ENCODE assay signal across 1 cellular context in the genomic region with DNA sequence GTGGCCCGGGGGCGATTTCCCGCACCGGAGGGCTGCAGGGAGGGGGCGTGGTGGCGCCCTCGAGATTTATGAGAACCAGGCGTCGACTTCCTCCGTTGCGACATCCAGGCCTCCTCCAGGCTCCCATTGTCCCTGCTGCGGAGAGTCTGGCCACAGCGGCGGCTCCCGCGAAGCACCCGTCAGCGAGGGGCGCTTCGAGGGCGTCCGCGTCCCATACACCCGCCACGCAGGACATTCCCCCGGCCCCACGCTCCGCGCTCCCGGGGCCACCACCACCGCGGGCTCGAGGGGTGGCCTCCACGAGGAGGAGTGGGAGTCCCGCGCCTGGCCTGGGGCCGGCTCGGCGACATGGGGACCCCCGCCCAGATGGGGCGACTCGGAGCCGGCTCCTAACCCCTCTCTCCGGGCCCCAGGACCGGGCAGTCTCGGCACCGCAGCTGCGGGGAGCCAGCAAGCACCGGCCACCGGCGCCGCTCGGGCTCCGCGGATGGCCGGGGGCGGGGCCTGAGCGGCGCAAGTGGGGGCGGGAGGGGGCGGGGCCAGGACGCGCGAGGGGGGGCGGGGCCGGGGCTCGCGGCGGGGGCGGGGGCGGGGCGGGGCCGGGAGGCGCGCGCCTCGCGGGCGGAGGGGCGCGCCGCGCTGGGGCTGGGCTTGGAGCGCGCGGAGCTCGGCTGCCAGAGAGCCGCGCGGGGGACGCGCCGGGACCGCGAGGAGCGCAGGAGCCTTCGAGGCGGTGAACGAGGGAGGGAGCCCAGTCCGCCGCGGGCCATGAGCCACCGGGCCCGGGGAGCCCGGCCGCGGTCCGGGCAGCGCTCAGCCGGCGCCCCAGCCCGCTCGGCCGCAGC.
TF ChIP-seq lines count a peak whose summit lies in the region.

A gene (plus strand): TSS at position 632 of the 845 bp plus-strand sequence. CDS start 13,683 bp downstream, outside the sequence.

TF ChIP-seq in K562, 482 proteins besides CTCF, POLR2A, EP300 and RAD21 (continued from another document and continues in another):
- TF ChIP-seq, protein P1, sequence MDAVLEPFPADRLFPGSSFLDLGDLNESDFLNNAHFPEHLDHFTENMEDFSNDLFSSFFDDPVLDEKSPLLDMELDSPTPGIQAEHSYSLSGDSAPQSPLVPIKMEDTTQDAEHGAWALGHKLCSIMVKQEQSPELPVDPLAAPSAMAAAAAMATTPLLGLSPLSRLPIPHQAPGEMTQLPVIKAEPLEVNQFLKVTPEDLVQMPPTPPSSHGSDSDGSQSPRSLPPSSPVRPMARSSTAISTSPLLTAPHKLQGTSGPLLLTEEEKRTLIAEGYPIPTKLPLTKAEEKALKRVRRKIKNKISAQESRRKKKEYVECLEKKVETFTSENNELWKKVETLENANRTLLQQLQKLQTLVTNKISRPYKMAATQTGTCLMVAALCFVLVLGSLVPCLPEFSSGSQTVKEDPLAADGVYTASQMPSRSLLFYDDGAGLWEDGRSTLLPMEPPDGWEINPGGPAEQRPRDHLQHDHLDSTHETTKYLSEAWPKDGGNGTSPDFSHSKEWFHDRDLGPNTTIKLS (IDR thresholded peaks at IDR 0.05; ENCODE audit: borderline replicate concordance, low read depth), result peak; percentile 37; the same call in 1 of the 2 replicates
- no peak for TF ChIP-seq TAF7 (tag; IDR thresholded peaks at IDR 0.05)
- 0 out of 2 replicates have a peak, but pooled peaks have one; percentile 32 for TF ChIP-seq PHB (CRISPR knock-in tag; IDR thresholded peaks at IDR 0.05)
- TF ChIP-seq TOE1 (IDR thresholded peaks at IDR 0.05; ENCODE audit: borderline replicate concordance), result no peak
- no peak for TF ChIP-seq TOE1 (CRISPR knock-in tag; IDR thresholded peaks at IDR 0.05; ENCODE audit: borderline replicate concordance, low read depth)
- no peak for TF ChIP-seq NBN (IDR thresholded peaks at IDR 0.05; ENCODE audit: low read depth)
- TF ChIP-seq, protein P2, sequence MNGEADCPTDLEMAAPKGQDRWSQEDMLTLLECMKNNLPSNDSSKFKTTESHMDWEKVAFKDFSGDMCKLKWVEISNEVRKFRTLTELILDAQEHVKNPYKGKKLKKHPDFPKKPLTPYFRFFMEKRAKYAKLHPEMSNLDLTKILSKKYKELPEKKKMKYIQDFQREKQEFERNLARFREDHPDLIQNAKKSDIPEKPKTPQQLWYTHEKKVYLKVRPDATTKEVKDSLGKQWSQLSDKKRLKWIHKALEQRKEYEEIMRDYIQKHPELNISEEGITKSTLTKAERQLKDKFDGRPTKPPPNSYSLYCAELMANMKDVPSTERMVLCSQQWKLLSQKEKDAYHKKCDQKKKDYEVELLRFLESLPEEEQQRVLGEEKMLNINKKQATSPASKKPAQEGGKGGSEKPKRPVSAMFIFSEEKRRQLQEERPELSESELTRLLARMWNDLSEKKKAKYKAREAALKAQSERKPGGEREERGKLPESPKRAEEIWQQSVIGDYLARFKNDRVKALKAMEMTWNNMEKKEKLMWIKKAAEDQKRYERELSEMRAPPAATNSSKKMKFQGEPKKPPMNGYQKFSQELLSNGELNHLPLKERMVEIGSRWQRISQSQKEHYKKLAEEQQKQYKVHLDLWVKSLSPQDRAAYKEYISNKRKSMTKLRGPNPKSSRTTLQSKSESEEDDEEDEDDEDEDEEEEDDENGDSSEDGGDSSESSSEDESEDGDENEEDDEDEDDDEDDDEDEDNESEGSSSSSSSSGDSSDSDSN (IDR thresholded peaks at IDR 0.05; ENCODE audit: borderline replicate concordance in 1 of 2, low read depth in 2 of 2, low read length in 2 of 2), result peak; percentile 85
- TF ChIP-seq ZNF263 (CRISPR knock-in tag; IDR thresholded peaks at IDR 0.05; ENCODE audit: borderline replicate concordance), result peak; percentile 39; the same call in 1 of the 2 replicates
- TF ChIP-seq, protein P3, sequence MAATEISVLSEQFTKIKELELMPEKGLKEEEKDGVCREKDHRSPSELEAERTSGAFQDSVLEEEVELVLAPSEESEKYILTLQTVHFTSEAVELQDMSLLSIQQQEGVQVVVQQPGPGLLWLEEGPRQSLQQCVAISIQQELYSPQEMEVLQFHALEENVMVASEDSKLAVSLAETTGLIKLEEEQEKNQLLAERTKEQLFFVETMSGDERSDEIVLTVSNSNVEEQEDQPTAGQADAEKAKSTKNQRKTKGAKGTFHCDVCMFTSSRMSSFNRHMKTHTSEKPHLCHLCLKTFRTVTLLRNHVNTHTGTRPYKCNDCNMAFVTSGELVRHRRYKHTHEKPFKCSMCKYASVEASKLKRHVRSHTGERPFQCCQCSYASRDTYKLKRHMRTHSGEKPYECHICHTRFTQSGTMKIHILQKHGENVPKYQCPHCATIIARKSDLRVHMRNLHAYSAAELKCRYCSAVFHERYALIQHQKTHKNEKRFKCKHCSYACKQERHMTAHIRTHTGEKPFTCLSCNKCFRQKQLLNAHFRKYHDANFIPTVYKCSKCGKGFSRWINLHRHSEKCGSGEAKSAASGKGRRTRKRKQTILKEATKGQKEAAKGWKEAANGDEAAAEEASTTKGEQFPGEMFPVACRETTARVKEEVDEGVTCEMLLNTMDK (IDR thresholded peaks at IDR 0.05; ENCODE audit: borderline replicate concordance, insufficient read depth, low read depth, low read length, poor library complexity, severe bottlenecking), result no peak
- peak; percentile 99 for TF ChIP-seq CEBPB (tag; IDR thresholded peaks at IDR 0.05)
- peak; percentile 43; the same call in 1 of the 2 replicates for TF ChIP-seq ZFX (CRISPR knock-in tag; IDR thresholded peaks at IDR 0.05)
- peak; percentile 48; the same call in 1 of the 2 replicates for TF ChIP-seq CREM (IDR thresholded peaks at IDR 0.05; ENCODE audit: low read depth)
- no peak for TF ChIP-seq ZNF253 (CRISPR knock-in tag; conservative IDR thresholded peaks at IDR 0.05)
- peak; percentile 92 for TF ChIP-seq MEIS2 (IDR thresholded peaks at IDR 0.05; ENCODE audit: partially characterized antibody)
- TF ChIP-seq GABPA (tag; conservative IDR thresholded peaks at IDR 0.05; ENCODE audit: low read depth), result peak; percentile 63
- TF ChIP-seq MTA3 (IDR thresholded peaks at IDR 0.05; ENCODE audit: borderline replicate concordance), result peak; percentile 36; the same call in 1 of the 2 replicates
- TF ChIP-seq, protein P4, sequence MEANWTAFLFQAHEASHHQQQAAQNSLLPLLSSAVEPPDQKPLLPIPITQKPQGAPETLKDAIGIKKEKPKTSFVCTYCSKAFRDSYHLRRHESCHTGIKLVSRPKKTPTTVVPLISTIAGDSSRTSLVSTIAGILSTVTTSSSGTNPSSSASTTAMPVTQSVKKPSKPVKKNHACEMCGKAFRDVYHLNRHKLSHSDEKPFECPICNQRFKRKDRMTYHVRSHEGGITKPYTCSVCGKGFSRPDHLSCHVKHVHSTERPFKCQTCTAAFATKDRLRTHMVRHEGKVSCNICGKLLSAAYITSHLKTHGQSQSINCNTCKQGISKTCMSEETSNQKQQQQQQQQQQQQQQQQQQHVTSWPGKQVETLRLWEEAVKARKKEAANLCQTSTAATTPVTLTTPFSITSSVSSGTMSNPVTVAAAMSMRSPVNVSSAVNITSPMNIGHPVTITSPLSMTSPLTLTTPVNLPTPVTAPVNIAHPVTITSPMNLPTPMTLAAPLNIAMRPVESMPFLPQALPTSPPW (CRISPR knock-in tag; IDR thresholded peaks at IDR 0.05), result peak; percentile 90
- TF ChIP-seq, protein P5, sequence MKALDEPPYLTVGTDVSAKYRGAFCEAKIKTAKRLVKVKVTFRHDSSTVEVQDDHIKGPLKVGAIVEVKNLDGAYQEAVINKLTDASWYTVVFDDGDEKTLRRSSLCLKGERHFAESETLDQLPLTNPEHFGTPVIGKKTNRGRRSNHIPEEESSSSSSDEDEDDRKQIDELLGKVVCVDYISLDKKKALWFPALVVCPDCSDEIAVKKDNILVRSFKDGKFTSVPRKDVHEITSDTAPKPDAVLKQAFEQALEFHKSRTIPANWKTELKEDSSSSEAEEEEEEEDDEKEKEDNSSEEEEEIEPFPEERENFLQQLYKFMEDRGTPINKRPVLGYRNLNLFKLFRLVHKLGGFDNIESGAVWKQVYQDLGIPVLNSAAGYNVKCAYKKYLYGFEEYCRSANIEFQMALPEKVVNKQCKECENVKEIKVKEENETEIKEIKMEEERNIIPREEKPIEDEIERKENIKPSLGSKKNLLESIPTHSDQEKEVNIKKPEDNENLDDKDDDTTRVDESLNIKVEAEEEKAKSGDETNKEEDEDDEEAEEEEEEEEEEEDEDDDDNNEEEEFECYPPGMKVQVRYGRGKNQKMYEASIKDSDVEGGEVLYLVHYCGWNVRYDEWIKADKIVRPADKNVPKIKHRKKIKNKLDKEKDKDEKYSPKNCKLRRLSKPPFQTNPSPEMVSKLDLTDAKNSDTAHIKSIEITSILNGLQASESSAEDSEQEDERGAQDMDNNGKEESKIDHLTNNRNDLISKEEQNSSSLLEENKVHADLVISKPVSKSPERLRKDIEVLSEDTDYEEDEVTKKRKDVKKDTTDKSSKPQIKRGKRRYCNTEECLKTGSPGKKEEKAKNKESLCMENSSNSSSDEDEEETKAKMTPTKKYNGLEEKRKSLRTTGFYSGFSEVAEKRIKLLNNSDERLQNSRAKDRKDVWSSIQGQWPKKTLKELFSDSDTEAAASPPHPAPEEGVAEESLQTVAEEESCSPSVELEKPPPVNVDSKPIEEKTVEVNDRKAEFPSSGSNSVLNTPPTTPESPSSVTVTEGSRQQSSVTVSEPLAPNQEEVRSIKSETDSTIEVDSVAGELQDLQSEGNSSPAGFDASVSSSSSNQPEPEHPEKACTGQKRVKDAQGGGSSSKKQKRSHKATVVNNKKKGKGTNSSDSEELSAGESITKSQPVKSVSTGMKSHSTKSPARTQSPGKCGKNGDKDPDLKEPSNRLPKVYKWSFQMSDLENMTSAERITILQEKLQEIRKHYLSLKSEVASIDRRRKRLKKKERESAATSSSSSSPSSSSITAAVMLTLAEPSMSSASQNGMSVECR (CRISPR knock-in tag; IDR thresholded peaks at IDR 0.05), result 0 out of 2 replicates have a peak, but pooled peaks have one; percentile 21
- TF ChIP-seq, protein P6, sequence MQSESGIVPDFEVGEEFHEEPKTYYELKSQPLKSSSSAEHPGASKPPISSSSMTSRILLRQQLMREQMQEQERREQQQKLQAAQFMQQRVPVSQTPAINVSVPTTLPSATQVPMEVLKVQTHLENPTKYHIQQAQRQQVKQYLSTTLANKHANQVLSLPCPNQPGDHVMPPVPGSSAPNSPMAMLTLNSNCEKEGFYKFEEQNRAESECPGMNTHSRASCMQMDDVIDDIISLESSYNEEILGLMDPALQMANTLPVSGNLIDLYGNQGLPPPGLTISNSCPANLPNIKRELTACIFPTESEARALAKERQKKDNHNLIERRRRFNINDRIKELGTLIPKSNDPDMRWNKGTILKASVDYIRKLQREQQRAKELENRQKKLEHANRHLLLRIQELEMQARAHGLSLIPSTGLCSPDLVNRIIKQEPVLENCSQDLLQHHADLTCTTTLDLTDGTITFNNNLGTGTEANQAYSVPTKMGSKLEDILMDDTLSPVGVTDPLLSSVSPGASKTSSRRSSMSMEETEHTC (IDR thresholded peaks at IDR 0.05), result no peak
- TF ChIP-seq NR4A1 (CRISPR knock-in tag; IDR thresholded peaks at IDR 0.05), result 0 out of 2 replicates have a peak, but pooled peaks have one; percentile 55
- TF ChIP-seq NR4A1 (tag; IDR thresholded peaks at IDR 0.05), result no peak
- peak; percentile 90 for TF ChIP-seq SAFB (IDR thresholded peaks at IDR 0.05; ENCODE audit: borderline replicate concordance, low read depth, low read length)
- TF ChIP-seq, protein P7, sequence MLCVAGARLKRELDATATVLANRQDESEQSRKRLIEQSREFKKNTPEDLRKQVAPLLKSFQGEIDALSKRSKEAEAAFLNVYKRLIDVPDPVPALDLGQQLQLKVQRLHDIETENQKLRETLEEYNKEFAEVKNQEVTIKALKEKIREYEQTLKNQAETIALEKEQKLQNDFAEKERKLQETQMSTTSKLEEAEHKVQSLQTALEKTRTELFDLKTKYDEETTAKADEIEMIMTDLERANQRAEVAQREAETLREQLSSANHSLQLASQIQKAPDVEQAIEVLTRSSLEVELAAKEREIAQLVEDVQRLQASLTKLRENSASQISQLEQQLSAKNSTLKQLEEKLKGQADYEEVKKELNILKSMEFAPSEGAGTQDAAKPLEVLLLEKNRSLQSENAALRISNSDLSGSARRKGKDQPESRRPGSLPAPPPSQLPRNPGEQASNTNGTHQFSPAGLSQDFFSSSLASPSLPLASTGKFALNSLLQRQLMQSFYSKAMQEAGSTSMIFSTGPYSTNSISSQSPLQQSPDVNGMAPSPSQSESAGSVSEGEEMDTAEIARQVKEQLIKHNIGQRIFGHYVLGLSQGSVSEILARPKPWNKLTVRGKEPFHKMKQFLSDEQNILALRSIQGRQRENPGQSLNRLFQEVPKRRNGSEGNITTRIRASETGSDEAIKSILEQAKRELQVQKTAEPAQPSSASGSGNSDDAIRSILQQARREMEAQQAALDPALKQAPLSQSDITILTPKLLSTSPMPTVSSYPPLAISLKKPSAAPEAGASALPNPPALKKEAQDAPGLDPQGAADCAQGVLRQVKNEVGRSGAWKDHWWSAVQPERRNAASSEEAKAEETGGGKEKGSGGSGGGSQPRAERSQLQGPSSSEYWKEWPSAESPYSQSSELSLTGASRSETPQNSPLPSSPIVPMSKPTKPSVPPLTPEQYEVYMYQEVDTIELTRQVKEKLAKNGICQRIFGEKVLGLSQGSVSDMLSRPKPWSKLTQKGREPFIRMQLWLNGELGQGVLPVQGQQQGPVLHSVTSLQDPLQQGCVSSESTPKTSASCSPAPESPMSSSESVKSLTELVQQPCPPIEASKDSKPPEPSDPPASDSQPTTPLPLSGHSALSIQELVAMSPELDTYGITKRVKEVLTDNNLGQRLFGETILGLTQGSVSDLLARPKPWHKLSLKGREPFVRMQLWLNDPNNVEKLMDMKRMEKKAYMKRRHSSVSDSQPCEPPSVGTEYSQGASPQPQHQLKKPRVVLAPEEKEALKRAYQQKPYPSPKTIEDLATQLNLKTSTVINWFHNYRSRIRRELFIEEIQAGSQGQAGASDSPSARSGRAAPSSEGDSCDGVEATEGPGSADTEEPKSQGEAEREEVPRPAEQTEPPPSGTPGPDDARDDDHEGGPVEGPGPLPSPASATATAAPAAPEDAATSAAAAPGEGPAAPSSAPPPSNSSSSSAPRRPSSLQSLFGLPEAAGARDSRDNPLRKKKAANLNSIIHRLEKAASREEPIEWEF (CRISPR knock-in tag; IDR thresholded peaks at IDR 0.05), result no peak
- peak; percentile 57 for TF ChIP-seq EGR1 (conservative IDR thresholded peaks at IDR 0.05)
- peak in 1 of 2 experiments; percentile 39; a peak in 1 of 4 replicates for TF ChIP-seq SIN3A (IDR thresholded peaks at IDR 0.05; ENCODE audit: borderline replicate concordance in 2 of 2, control insufficient read depth in 1 of 2, low read depth in 2 of 2, low read length in 2 of 2)
- TF ChIP-seq, protein P8, sequence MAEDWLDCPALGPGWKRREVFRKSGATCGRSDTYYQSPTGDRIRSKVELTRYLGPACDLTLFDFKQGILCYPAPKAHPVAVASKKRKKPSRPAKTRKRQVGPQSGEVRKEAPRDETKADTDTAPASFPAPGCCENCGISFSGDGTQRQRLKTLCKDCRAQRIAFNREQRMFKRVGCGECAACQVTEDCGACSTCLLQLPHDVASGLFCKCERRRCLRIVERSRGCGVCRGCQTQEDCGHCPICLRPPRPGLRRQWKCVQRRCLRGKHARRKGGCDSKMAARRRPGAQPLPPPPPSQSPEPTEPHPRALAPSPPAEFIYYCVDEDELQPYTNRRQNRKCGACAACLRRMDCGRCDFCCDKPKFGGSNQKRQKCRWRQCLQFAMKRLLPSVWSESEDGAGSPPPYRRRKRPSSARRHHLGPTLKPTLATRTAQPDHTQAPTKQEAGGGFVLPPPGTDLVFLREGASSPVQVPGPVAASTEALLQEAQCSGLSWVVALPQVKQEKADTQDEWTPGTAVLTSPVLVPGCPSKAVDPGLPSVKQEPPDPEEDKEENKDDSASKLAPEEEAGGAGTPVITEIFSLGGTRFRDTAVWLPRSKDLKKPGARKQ (CRISPR knock-in tag; IDR thresholded peaks at IDR 0.05), result no peak
- TF ChIP-seq KDM5B (IDR thresholded peaks at IDR 0.05; ENCODE audit: insufficient replicate concordance, low read depth, low read length), result peak; percentile 41
- peak; percentile 70; the same call in 1 of the 2 replicates for TF ChIP-seq ZBTB17 (CRISPR knock-in tag; IDR thresholded peaks at IDR 0.05)
- TF ChIP-seq MAZ (CRISPR knock-in tag; conservative IDR thresholded peaks at IDR 0.05 in 1 of 2, IDR thresholded peaks at IDR 0.05 in 1 of 2), result peak; percentile 39 to 83
